In genomic region chr16:29342937-29343336, GRCh38 we compare ENCODE assay signal across 8 cellular contexts.
DNase-seq lines count a peak whose midpoint lies in the region; ATAC-seq and TF ChIP-seq lines count a peak whose summit lies in the region.
"Not testable (repeated sequence)": the region's sequence is repeated elsewhere in the genome, so short reads cannot be mapped to it uniquely, and the experiment has no call there.

No MANE protein-coding gene starts in this region.

- POLR2A ChIA-PET in IMR-90 (lab: Charles Lee; ENCODE audit: unreplicated experiment); SK-N-SH (lab: Yijun Ruan, JAX): not testable (repeated sequence)

- not testable (repeated sequence) for H4K20me1 ChIP-seq in IMR-90 (ENCODE audit: insufficient read depth, low read length); OCI-LY3 (ENCODE audit: insufficient read depth, low read length); SK-N-SH (ENCODE audit: insufficient read depth)

- H3K4me2 ChIP-seq in IMR-90 (ENCODE audit: low read depth, low read length); SK-N-SH: not testable (repeated sequence)
- peak overlapping the region; percentile 59 for H3K4me2 ChIP-seq in OCI-LY3 (ENCODE audit: low read length)

- DNase-seq in IMR-90; SK-N-SH; activated naive CD8-positive, alpha-beta T cell treated with anti-CD3 and anti-CD28 coated beads, Interleukin-2, amount 50 U/mL, for 24 hours; epithelial cell of prostate (ENCODE audit: low read depth, low spot score); memory B cell (ENCODE audit: low spot score in 2 of 2); stimulated activated naive B cell treated with anti-CD40 and anti-IgM and Interleukin-4, amounts not matched to agents 10 μg/mL and 1 μg/mL and 100 μg/mL, for 72 hours: not testable (repeated sequence)

- H3K4ac ChIP-seq in IMR-90 (ENCODE audit: low read depth, low read length), result not testable (repeated sequence)

- no CpG with 5 or more reads among the region's 4 CpGs for WGBS in IMR-90 (ENCODE audit: extremely low coverage in 2 of 2, insufficient read length in 1 of 2), 2 experiments
- 69% methylated on average over 4 of the region's 4 CpGs for WGBS in SK-N-SH (ENCODE audit: low lambda C conversion rate)

- H3K9me2 ChIP-seq in SK-N-SH, result not testable (repeated sequence)

- not testable (repeated sequence) for H3K79me1 ChIP-seq in IMR-90 (ENCODE audit: low read depth in 1 of 2, low read length in 2 of 2)

- not testable (repeated sequence) for H3K79me2 ChIP-seq in ACC112 (ENCODE audit: control insufficient read depth, insufficient read depth, low read length, unreplicated experiment); OCI-LY3 (ENCODE audit: low read length); SK-N-SH (ENCODE audit: insufficient read depth)

- peak; percentile 87 for ATAC-seq in IMR-90 (ENCODE audit: low read depth)
- not testable (repeated sequence) for ATAC-seq in activated naive CD8-positive, alpha-beta T cell treated with anti-CD3 and anti-CD28 coated beads, Interleukin-2, amount 50 U/mL, for 24 hours; memory B cell (ENCODE audit: low read depth); stimulated activated naive B cell treated with anti-CD40 and anti-IgM and Interleukin-4, amounts not matched to agents 10 μg/mL and 1 μg/mL and 100 μg/mL, for 72 hours (replicated peaks)

- H2BK20ac ChIP-seq in IMR-90 (ENCODE audit: low read depth, low read length), result not testable (repeated sequence)

- H3K18ac ChIP-seq in IMR-90 (ENCODE audit: low read depth, low read length), result not testable (repeated sequence)

- peak overlapping the region; percentile 56; the same call in 1 of the 2 replicates for H3K27ac ChIP-seq in ACC112 (ENCODE audit: low read depth, low read length)
- peak overlapping the region; percentile 86 for H3K27ac ChIP-seq in IMR-90 (ENCODE audit: insufficient read depth, low read length)
- not testable (repeated sequence) for H3K27ac ChIP-seq in OCI-LY3 (ENCODE audit: low read length)
- peak overlapping the region in 1 of 2 experiments; percentile 84; a peak in 2 of 4 replicates for H3K27ac ChIP-seq in SK-N-SH (ENCODE audit: low read depth in 2 of 2, low read length in 1 of 2)
- H3K27ac ChIP-seq in epithelial cell of prostate, result peak overlapping the region; percentile 54

- dilution Hi-C loops in IMR-90 (cut with HindIII; ENCODE audit: low sequenced_read_pairs, unreplicated experiment), result not testable (repeated sequence)

- not testable (repeated sequence) for TF ChIP-seq RAD21 in IMR-90 (IDR thresholded peaks at IDR 0.05; ENCODE audit: low read length); SK-N-SH (IDR thresholded peaks at IDR 0.05; ENCODE audit: low read length)

- H2AFZ ChIP-seq in ACC112 (ENCODE audit: low read length, unreplicated experiment); IMR-90 (replicated peaks; ENCODE audit: low read length, poor library complexity); OCI-LY3 (ENCODE audit: low read depth, low read length): not testable (repeated sequence)
- 0 out of 2 replicates have a peak overlapping the region, but pooled peaks have one; percentile 11 for H2AFZ ChIP-seq in SK-N-SH (ENCODE audit: low read depth)

- not testable (repeated sequence) for H3K4me3 ChIP-seq in ACC112 (ENCODE audit: low read depth, low read length); IMR-90 (ENCODE audit: insufficient read depth, low read depth, low read length); OCI-LY3 (ENCODE audit: low read length); SK-N-SH (ENCODE audit: low read depth in 2 of 2, low read length in 1 of 2)

- H2BK15ac ChIP-seq in IMR-90 (ENCODE audit: low read depth, low read length), result not testable (repeated sequence)

- H3K27ac Mint-ChIP-seq in activated naive CD8-positive, alpha-beta T cell treated with anti-CD3 and anti-CD28 coated beads, Interleukin-2, amount 50 U/mL, for 24 hours, result peak overlapping the region; percentile 10
- peak overlapping the region; percentile 78 for H3K27ac Mint-ChIP-seq in memory B cell
- peak overlapping the region; percentile 63 for H3K27ac Mint-ChIP-seq in stimulated activated naive B cell treated with anti-CD40 and anti-IgM and Interleukin-4, amounts not matched to agents 10 μg/mL and 1 μg/mL and 100 μg/mL, for 72 hours

- TF ChIP-seq EP300 in SK-N-SH (IDR thresholded peaks at IDR 0.05; ENCODE audit: borderline replicate concordance in 1 of 2, low read depth in 1 of 2, low read length in 1 of 2), result not testable (repeated sequence)

- not testable (repeated sequence) for H3K9me3 ChIP-seq in IMR-90 (ENCODE audit: control insufficient read depth, insufficient read depth, low read length); OCI-LY3 (ENCODE audit: insufficient read depth, low read length); SK-N-SH

- not testable (repeated sequence) for TF ChIP-seq CTCF in IMR-90 (conservative IDR thresholded peaks at IDR 0.05; ENCODE audit: low read depth, low read length); OCI-LY3 (IDR thresholded peaks at IDR 0.05; ENCODE audit: low read depth, low read length); SK-N-SH (IDR thresholded peaks at IDR 0.05)

- in situ Hi-C loops in IMR-90 (cut with MboI; ENCODE audit: low sequenced_read_pairs), result not testable (repeated sequence)

- H2AK5ac ChIP-seq in IMR-90 (ENCODE audit: low read depth, low read length), result not testable (repeated sequence)

- H3K23ac ChIP-seq in IMR-90 (ENCODE audit: low read depth, low read length), result not testable (repeated sequence)

- not testable (repeated sequence) for H3F3A ChIP-seq in SK-N-SH (replicated peaks; ENCODE audit: insufficient read depth)

- CTCF ChIA-PET in IMR-90 (lab: Yijun Ruan, JAX); SK-N-SH (lab: Yijun Ruan, JAX): not testable (repeated sequence)

- H2BK5ac ChIP-seq in IMR-90 (ENCODE audit: low read depth, low read length, poor library complexity, severe bottlenecking), result not testable (repeated sequence)

- not testable (repeated sequence) for H3K4me3 Mint-ChIP-seq in activated naive CD8-positive, alpha-beta T cell treated with anti-CD3 and anti-CD28 coated beads, Interleukin-2, amount 50 U/mL, for 24 hours; memory B cell; stimulated activated naive B cell treated with anti-CD40 and anti-IgM and Interleukin-4, amounts not matched to agents 10 μg/mL and 1 μg/mL and 100 μg/mL, for 72 hours

- H3K9me3 Mint-ChIP-seq in activated naive CD8-positive, alpha-beta T cell treated with anti-CD3 and anti-CD28 coated beads, Interleukin-2, amount 50 U/mL, for 24 hours; memory B cell; stimulated activated naive B cell treated with anti-CD40 and anti-IgM and Interleukin-4, amounts not matched to agents 10 μg/mL and 1 μg/mL and 100 μg/mL, for 72 hours: not testable (repeated sequence)

- H2AK9ac ChIP-seq in IMR-90 (replicated peaks; ENCODE audit: low read depth, low read length, poor library complexity), result not testable (repeated sequence)

- not testable (repeated sequence) for H2BK120ac ChIP-seq in IMR-90 (ENCODE audit: low read depth, low read length)

- not testable (repeated sequence) for H3K56ac ChIP-seq in IMR-90 (ENCODE audit: extremely low read depth, insufficient read depth, low read length)

- H3K27me3 Mint-ChIP-seq in activated naive CD8-positive, alpha-beta T cell treated with anti-CD3 and anti-CD28 coated beads, Interleukin-2, amount 50 U/mL, for 24 hours; memory B cell; stimulated activated naive B cell treated with anti-CD40 and anti-IgM and Interleukin-4, amounts not matched to agents 10 μg/mL and 1 μg/mL and 100 μg/mL, for 72 hours: not testable (repeated sequence)

- not testable (repeated sequence) for H3K36me3 ChIP-seq in ACC112 (ENCODE audit: insufficient read depth, low read length); IMR-90 (ENCODE audit: control insufficient read depth, insufficient read depth, low read length); OCI-LY3 (replicated peaks; ENCODE audit: low read depth, low read length); SK-N-SH (replicated peaks in 1 of 2; ENCODE audit: control insufficient read depth in 1 of 2, insufficient read depth in 2 of 2, low read length in 1 of 2)

- not testable (repeated sequence) for H3K27me3 ChIP-seq in ACC112 (ENCODE audit: insufficient read depth, low read length); IMR-90 (ENCODE audit: control insufficient read depth, insufficient read depth, low read length); OCI-LY3 (ENCODE audit: low read depth, low read length); SK-N-SH (ENCODE audit: insufficient read depth)

- not testable (repeated sequence) for H3K9ac ChIP-seq in IMR-90 (ENCODE audit: low read depth, low read length); OCI-LY3 (ENCODE audit: low read length)
- peak overlapping the region; percentile 55 for H3K9ac ChIP-seq in SK-N-SH

- not testable (repeated sequence) for H4K5ac ChIP-seq in IMR-90 (ENCODE audit: low read depth, low read length)

- intact Hi-C loops in IMR-90 (cut with micrococcal nuclease), result not testable (repeated sequence)

- H4K8ac ChIP-seq in IMR-90 (ENCODE audit: low read depth in 2 of 2, low read length in 2 of 2), result not testable (repeated sequence)

- peak overlapping the region; percentile 68 for H4K91ac ChIP-seq in IMR-90 (ENCODE audit: insufficient read depth, low read depth, low read length)

- not testable (repeated sequence) for BruUV-seq in IMR-90 (replicated peaks; lab: Mats Ljungman, UMichigan)

- H3K9me1 ChIP-seq in IMR-90 (ENCODE audit: insufficient read depth, low read length), result not testable (repeated sequence)

- not testable (repeated sequence) for H3K4me1 Mint-ChIP-seq in activated naive CD8-positive, alpha-beta T cell treated with anti-CD3 and anti-CD28 coated beads, Interleukin-2, amount 50 U/mL, for 24 hours
- H3K4me1 Mint-ChIP-seq in memory B cell, result peaks cover 32% of the 10 kb centered on the region
- peaks cover 39 to 74% of the 10 kb centered on the region in 2 donors for H3K4me1 Mint-ChIP-seq in stimulated activated naive B cell treated with anti-CD40 and anti-IgM and Interleukin-4, amounts not matched to agents 10 μg/mL and 1 μg/mL and 100 μg/mL, for 72 hours

- TF ChIP-seq POLR2A in IMR-90 (IDR thresholded peaks at IDR 0.05; ENCODE audit: low read depth, low read length), result not testable (repeated sequence)

- not testable (repeated sequence) for H3K36me3 Mint-ChIP-seq in activated naive CD8-positive, alpha-beta T cell treated with anti-CD3 and anti-CD28 coated beads, Interleukin-2, amount 50 U/mL, for 24 hours (ENCODE audit: low read depth); memory B cell
- H3K36me3 Mint-ChIP-seq in stimulated activated naive B cell treated with anti-CD40 and anti-IgM and Interleukin-4, amounts not matched to agents 10 μg/mL and 1 μg/mL and 100 μg/mL, for 72 hours, result peaks cover 9 to 15% of the 10 kb centered on the region in 2 donors

- H3K14ac ChIP-seq in IMR-90 (replicated peaks; ENCODE audit: low read depth, low read length), result not testable (repeated sequence)

- H3K4me1 ChIP-seq in ACC112 (ENCODE audit: control insufficient read depth, insufficient read depth, low read length, unreplicated experiment); IMR-90 (ENCODE audit: control insufficient read depth, insufficient read depth, low read length); SK-N-SH (ENCODE audit: control insufficient read depth in 1 of 2, insufficient read depth in 2 of 2, low read depth in 1 of 2, low read length in 1 of 2): not testable (repeated sequence)
- peaks cover 46% of the 10 kb centered on the region for H3K4me1 ChIP-seq in OCI-LY3 (ENCODE audit: low read length)

Comparison
In these comparisons a context has a peak if more than half of its experiments do, and no peak if none do; other contexts are left out.
1. H3K27ac Mint-ChIP-seq: peak in every context shown above with its lines; median percentile 78 in memory B cell; 63 in stimulated activated naive B cell treated with anti-CD40 and anti-IgM and Interleukin-4, amounts not matched to agents 10 μg/mL and 1 μg/mL and 100 μg/mL, for 72 hours; 10 in activated naive CD8-positive, alpha-beta T cell treated with anti-CD3 and anti-CD28 coated beads, Interleukin-2, amount 50 U/mL, for 24 hours.